Comparison of ENCODE assay signal across 11 cellular contexts in genomic region chr11:93623179-93623578, GRCh38. TPM values are rescaled to one million over a fixed set of nuclear protein-coding genes. Genes with fewer than 3 reads are reported as not detected.
DNase-seq lines count a peak whose midpoint lies in the region; ATAC-seq and TF ChIP-seq lines count a peak whose summit lies in the region.
"Had no signal": no experiment of that assay in that cellular context is flagged by ENCODE, and none has a peak within 500 bp of the region (broad histone marks: within the 10 kb centered on the region; RNA-seq: fewer than 3 reads in every experiment).

No MANE protein-coding gene starts in this region.

- H3K4me1 ChIP-seq in adipocyte (ENCODE audit: control insufficient read depth, insufficient read depth, low read length) (no peaks in the 10 kb centered on the region), HAP-1 (no peaks in the 10 kb centered on the region)
- H3K4me1 ChIP-seq: BLaER1 treated with 17β-estradiol and CSF1 and Interleukin-3, amounts not matched to agents 10 nM and 100 nM had no signal

- H3K4me1 Mint-ChIP-seq in Calu3 (ENCODE audit: low read depth, unreplicated experiment): peaks cover 18% of the 10 kb centered on the region

- no peaks in the 10 kb centered on the region for H3K27me3 Mint-ChIP-seq in Calu3 (ENCODE audit: unreplicated experiment)

- H3K4me3 ChIP-seq in adipocyte (ENCODE audit: low read length) (no peak overlapping the region), HAP-1 (no peak overlapping the region)
- H3K4me3 ChIP-seq: BLaER1 treated with 17β-estradiol and CSF1 and Interleukin-3, amounts not matched to agents 10 nM and 100 nM; K562 had no signal

- H3K9me3 Mint-ChIP-seq in Calu3 (ENCODE audit: low read depth, unreplicated experiment): no peaks in the 10 kb centered on the region

- DNase-seq in Calu3 (peak; percentile 15), adipocyte (ENCODE audit: low read depth) (peak; percentile 7), HAP-1 (ENCODE audit: low spot score in 2 of 2) (no peak), cerebellum (ENCODE audit: low spot score) (no peak), NCI-H2081 treated with DMSO at 0.1 percent for 48 hours (lab: John Stamatoyannopoulos, UW) (no peak)
- DNase-seq: activated CD4-positive, CD25-positive, alpha-beta regulatory T cell treated with anti-CD3 and anti-CD28 coated beads, Interleukin-2, amount 50 U/mL, for 72 hours had no signal

- TF ChIP-seq CTCF in Calu3 (IDR thresholded peaks at IDR 0.05; ENCODE audit: unreplicated experiment): no peak

- no peak overlapping the region for H3K27ac Mint-ChIP-seq in Calu3 (ENCODE audit: unreplicated experiment)

- H3K9me3 ChIP-seq in adipocyte (ENCODE audit: control insufficient read depth, low read length): no peaks in the 10 kb centered on the region
- H3K9me3 ChIP-seq in HAP-1: no peaks in the 10 kb centered on the region
- H3K9me3 ChIP-seq: BLaER1 treated with 17β-estradiol and CSF1 and Interleukin-3, amounts not matched to agents 10 nM and 100 nM had no signal

- BruUV-seq in Calu3 (replicated peaks; lab: Mats Ljungman, UMichigan): no TSS peak

- H3K36me3 Mint-ChIP-seq in Calu3 (ENCODE audit: insufficient read depth, unreplicated experiment): no peaks in the 10 kb centered on the region

- CTCF ChIA-PET in Calu3 (lab: Charles Lee): interaction anchor here (1.4 kb wide), 1 partner anchor 389 kb away, joined by 4 read pairs; no protein-coding TSS in a partner anchor

- H3K4me3 Mint-ChIP-seq in Calu3 (ENCODE audit: low read depth, unreplicated experiment): no peak overlapping the region

- H3K27me3 ChIP-seq in adipocyte (replicated peaks; ENCODE audit: control insufficient read depth, insufficient read depth, low read length): peaks cover 12% of the 10 kb centered on the region
- no peaks in the 10 kb centered on the region; the same call in 1 of the 2 replicates for H3K27me3 ChIP-seq in HAP-1 (ENCODE audit: low read depth)
- H3K27me3 ChIP-seq: BLaER1 treated with 17β-estradiol and CSF1 and Interleukin-3, amounts not matched to agents 10 nM and 100 nM had no signal

- H3K36me3 ChIP-seq in adipocyte (ENCODE audit: control insufficient read depth, insufficient read depth, low read length, severe bottlenecking) (no peaks in the 10 kb centered on the region), HAP-1 (replicated peaks) (no peaks in the 10 kb centered on the region)
- H3K36me3 ChIP-seq: BLaER1 treated with 17β-estradiol and CSF1 and Interleukin-3, amounts not matched to agents 10 nM and 100 nM had no signal

- in situ Hi-C loops in HAP-1 (cut with MboI; ENCODE audit: low sequenced_read_pairs): no loop called here

- ATAC-seq in GM19463 (IDR thresholded peaks at IDR 0.05; ENCODE audit: unreplicated experiment) (peak; percentile 93), HG03139 (IDR thresholded peaks at IDR 0.05; ENCODE audit: unreplicated experiment) (peak; percentile 85), SK-N-SH treated with all-trans-retinoic acid at 6 μM for 48 hours (no peak)
- ATAC-seq: K562 had no signal

- intact Hi-C loops in Calu3 (cut with micrococcal nuclease; ENCODE audit: unreplicated experiment): loop anchor here (5.0 kb wide), 1 partner anchor 81 kb away; the partner anchor contains the start of gene SMCO4

- no peak overlapping the region for H3K9ac ChIP-seq in adipocyte (ENCODE audit: low read length)
- H3K9ac ChIP-seq: BLaER1 treated with 17β-estradiol and CSF1 and Interleukin-3, amounts not matched to agents 10 nM and 100 nM had no signal

TF ChIP-seq in SK-N-SH treated with all-trans-retinoic acid at 6 μM for 48 hours, 23 proteins besides CTCF, POLR2A, EP300 and RAD21:
- TF ChIP-seq, protein P1, sequence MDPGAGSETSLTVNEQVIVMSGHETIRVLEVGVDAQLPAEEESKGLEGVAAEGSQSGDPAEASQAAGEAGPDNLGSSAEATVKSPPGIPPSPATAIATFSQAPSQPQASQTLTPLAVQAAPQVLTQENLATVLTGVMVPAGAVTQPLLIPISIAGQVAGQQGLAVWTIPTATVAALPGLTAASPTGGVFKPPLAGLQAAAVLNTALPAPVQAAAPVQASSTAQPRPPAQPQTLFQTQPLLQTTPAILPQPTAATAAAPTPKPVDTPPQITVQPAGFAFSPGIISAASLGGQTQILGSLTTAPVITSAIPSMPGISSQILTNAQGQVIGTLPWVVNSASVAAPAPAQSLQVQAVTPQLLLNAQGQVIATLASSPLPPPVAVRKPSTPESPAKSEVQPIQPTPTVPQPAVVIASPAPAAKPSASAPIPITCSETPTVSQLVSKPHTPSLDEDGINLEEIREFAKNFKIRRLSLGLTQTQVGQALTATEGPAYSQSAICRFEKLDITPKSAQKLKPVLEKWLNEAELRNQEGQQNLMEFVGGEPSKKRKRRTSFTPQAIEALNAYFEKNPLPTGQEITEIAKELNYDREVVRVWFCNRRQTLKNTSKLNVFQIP (CRISPR knock-in tag; IDR thresholded peaks at IDR 0.05; ENCODE audit: borderline replicate concordance, low read depth): no peak
- TF ChIP-seq TOX (CRISPR knock-in tag; IDR thresholded peaks at IDR 0.05; ENCODE audit: borderline replicate concordance) (no peak), ZFP3 (CRISPR knock-in tag; IDR thresholded peaks at IDR 0.05) (no peak), ZFP30 (CRISPR knock-in tag; IDR thresholded peaks at IDR 0.05) (no peak), TCF4 (CRISPR knock-in tag; IDR thresholded peaks at IDR 0.05; ENCODE audit: borderline replicate concordance) (no peak), CSDC2 (CRISPR knock-in tag; IDR thresholded peaks at IDR 0.05) (no peak), ZNF8 (CRISPR knock-in tag; IDR thresholded peaks at IDR 0.05) (no peak), BACH2 (CRISPR knock-in tag; IDR thresholded peaks at IDR 0.05; ENCODE audit: borderline replicate concordance) (no peak), ZNF565 (CRISPR knock-in tag; conservative IDR thresholded peaks at IDR 0.05; ENCODE audit: low read depth) (no peak)
- TF ChIP-seq, protein P2, sequence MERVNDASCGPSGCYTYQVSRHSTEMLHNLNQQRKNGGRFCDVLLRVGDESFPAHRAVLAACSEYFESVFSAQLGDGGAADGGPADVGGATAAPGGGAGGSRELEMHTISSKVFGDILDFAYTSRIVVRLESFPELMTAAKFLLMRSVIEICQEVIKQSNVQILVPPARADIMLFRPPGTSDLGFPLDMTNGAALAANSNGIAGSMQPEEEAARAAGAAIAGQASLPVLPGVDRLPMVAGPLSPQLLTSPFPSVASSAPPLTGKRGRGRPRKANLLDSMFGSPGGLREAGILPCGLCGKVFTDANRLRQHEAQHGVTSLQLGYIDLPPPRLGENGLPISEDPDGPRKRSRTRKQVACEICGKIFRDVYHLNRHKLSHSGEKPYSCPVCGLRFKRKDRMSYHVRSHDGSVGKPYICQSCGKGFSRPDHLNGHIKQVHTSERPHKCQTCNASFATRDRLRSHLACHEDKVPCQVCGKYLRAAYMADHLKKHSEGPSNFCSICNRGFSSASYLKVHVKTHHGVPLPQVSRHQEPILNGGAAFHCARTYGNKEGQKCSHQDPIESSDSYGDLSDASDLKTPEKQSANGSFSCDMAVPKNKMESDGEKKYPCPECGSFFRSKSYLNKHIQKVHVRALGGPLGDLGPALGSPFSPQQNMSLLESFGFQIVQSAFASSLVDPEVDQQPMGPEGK (CRISPR knock-in tag; IDR thresholded peaks at IDR 0.05; ENCODE audit: borderline replicate concordance): no peak

RNA-seq across cellular contexts. Expression of gene CEP295, which starts 38.3 kb away (rescaled TPM):
- total RNA-seq in Calu3 (2022): 16.8 and 18.2 TPM in 2 replicates
- total RNA-seq in cerebellum: 41.9 TPM

Comparison
In these comparisons a context has a peak if more than half of its experiments do, and no peak if none do; other contexts are left out.
1. DNase-seq: peak in Calu3 (single experiment) and adipocyte (single experiment); none in HAP-1 (0 of 2), cerebellum (single experiment) and NCI-H2081 treated with DMSO at 0.1 percent for 48 hours (single experiment).